30 cellular contexts compared by ENCODE assay signal in genomic region chr2:44212301-44212700, GRCh38.
"Had no signal": no experiment of that assay in that cellular context is flagged by ENCODE, and none has a peak within 500 bp of the region (broad histone marks: within the 10 kb centered on the region; RNA-seq: fewer than 3 reads in every experiment).

No MANE protein-coding gene starts in this region.

- H3K9ac ChIP-seq: SK-N-SH had no signal

- H2AFZ ChIP-seq: hepatocyte had no signal

- H3K4me3 Mint-ChIP-seq: activated CD8-positive, alpha-beta T cell treated with anti-CD3 and anti-CD28 coated beads for 36 hours; activated naive CD4-positive, alpha-beta T cell treated with anti-CD3 and anti-CD28 coated beads, Interleukin-2, amount 10 ng/mL, durations not matched to agents 7 days and 5 days; activated T-helper 1 cell treated with anti-CD3 and anti-CD28 coated beads, Interleukin-12 subunit alpha, Interleukin-12 subunit beta, Interleukin-2, Interleukin-4 antibody, amounts not matched to agents 30 ng/mL and 10 ng/mL and 1 ng/mL, durations not matched to agents 14 hours and 24 hours and 36 hours; central memory CD8-positive, alpha-beta T cell; naive thymus-derived CD4-positive, alpha-beta T cell; T-helper 1 cell treated with Interleukin-12 subunit alpha and Interleukin-12 subunit beta and Interleukin-4 antibody, amounts not matched to agents 30 μg/mL and 1 μg/mL, for 36 hours had no signal

- H3K4me3 ChIP-seq: hepatocyte, pancreas, psoas muscle, smooth muscle cell, testis, transverse colon had no signal

- H3K27me3 ChIP-seq: hepatocyte, pancreas, testis, transverse colon had no signal

- H3K4me1 Mint-ChIP-seq: activated naive CD4-positive, alpha-beta T cell treated with anti-CD3 and anti-CD28 coated beads, Interleukin-2, amount 10 ng/mL, durations not matched to agents 7 days and 5 days had no signal

- H3K9me3 Mint-ChIP-seq: activated CD8-positive, alpha-beta T cell treated with anti-CD3 and anti-CD28 coated beads for 36 hours; activated naive CD4-positive, alpha-beta T cell treated with anti-CD3 and anti-CD28 coated beads, Interleukin-2, amount 10 ng/mL, durations not matched to agents 7 days and 5 days; activated T-helper 1 cell treated with anti-CD3 and anti-CD28 coated beads, Interleukin-12 subunit alpha, Interleukin-12 subunit beta, Interleukin-2, Interleukin-4 antibody, amounts not matched to agents 30 ng/mL and 10 ng/mL and 1 ng/mL, durations not matched to agents 14 hours and 24 hours and 36 hours; central memory CD8-positive, alpha-beta T cell; naive thymus-derived CD4-positive, alpha-beta T cell; T-helper 1 cell treated with Interleukin-12 subunit alpha and Interleukin-12 subunit beta and Interleukin-4 antibody, amounts not matched to agents 30 μg/mL and 1 μg/mL, for 36 hours had no signal

- DNase-seq: activated CD4-positive, alpha-beta T cell treated with anti-CD3 and anti-CD28 coated beads, Interleukin-2, amount 50 U/mL, for 1 hour; activated CD4-positive, CD25-positive, alpha-beta regulatory T cell treated with anti-CD3 and anti-CD28 coated beads, Interleukin-2, amount 50 U/mL, for 72 hours; activated CD8-positive, alpha-beta T cell treated with anti-CD3 and anti-CD28 coated beads for 36 hours; activated gamma-delta T cell; activated naive CD4-positive, alpha-beta T cell treated with anti-CD3 and anti-CD28 coated beads, Interleukin-2, amount 10 ng/mL, durations not matched to agents 7 days and 5 days; activated T-cell treated with anti-CD3 and anti-CD28 coated beads for 4 hours; amniotic stem cell; dermis blood vessel endothelial cell; effector CD4-positive, alpha-beta T cell; midbrain; naive thymus-derived CD4-positive, alpha-beta T cell; pancreas; psoas muscle; SK-N-SH; stimulated activated CD4-positive, alpha-beta T cell treated with anti-CD3 and anti-CD28 coated beads, Interleukin-1b, Interleukin-23, amount 100 ng/mL, for 48 hours; stimulated activated CD4-positive, alpha-beta T cell treated with anti-CD3 and anti-CD28 coated beads, Interleukin-4, amount 100 ng/mL, for 4 hours; stimulated activated CD8-positive, alpha-beta memory T cell treated with anti-CD3 and anti-CD28 coated beads, Interleukin-4, amount 100 ng/mL, for 48 hours; stimulated activated naive CD4-positive, alpha-beta T cell; SW 1271; testis; transverse colon; WERI-Rb-1 had no signal

- FAIRE-seq: bronchial epithelial cell, keratinocyte, pancreas, urothelium cell line had no signal

- H3K4me1 ChIP-seq: testis had no signal

- H3K27ac Mint-ChIP-seq: activated CD8-positive, alpha-beta T cell treated with anti-CD3 and anti-CD28 coated beads for 36 hours; activated naive CD4-positive, alpha-beta T cell treated with anti-CD3 and anti-CD28 coated beads, Interleukin-2, amount 10 ng/mL, durations not matched to agents 7 days and 5 days; activated T-helper 1 cell treated with anti-CD3 and anti-CD28 coated beads, Interleukin-12 subunit alpha, Interleukin-12 subunit beta, Interleukin-2, Interleukin-4 antibody, amounts not matched to agents 30 ng/mL and 10 ng/mL and 1 ng/mL, durations not matched to agents 14 hours and 24 hours and 36 hours; T-helper 1 cell treated with Interleukin-12 subunit alpha and Interleukin-12 subunit beta and Interleukin-4 antibody, amounts not matched to agents 30 μg/mL and 1 μg/mL, for 36 hours had no signal

- H3K9me3 ChIP-seq: pancreas, psoas muscle, SK-N-SH, testis, transverse colon had no signal

- H3K27ac ChIP-seq: hepatocyte, pancreas, psoas muscle, testis, transverse colon, WERI-Rb-1 had no signal

- H3K4me2 ChIP-seq: hepatocyte, SK-N-SH, smooth muscle cell had no signal

- ATAC-seq: activated CD8-positive, alpha-beta T cell treated with anti-CD3 and anti-CD28 coated beads for 36 hours; naive thymus-derived CD4-positive, alpha-beta T cell; pancreas; psoas muscle had no signal

- H3K27me3 Mint-ChIP-seq: activated CD8-positive, alpha-beta T cell treated with anti-CD3 and anti-CD28 coated beads for 36 hours; activated naive CD4-positive, alpha-beta T cell treated with anti-CD3 and anti-CD28 coated beads, Interleukin-2, amount 10 ng/mL, durations not matched to agents 7 days and 5 days; central memory CD8-positive, alpha-beta T cell; naive thymus-derived CD4-positive, alpha-beta T cell had no signal
